9 cellular contexts compared by ENCODE assay signal in genomic region chr11:14422052-14422813, GRCh38.
DNase-seq lines count a peak whose midpoint lies in the region; ATAC-seq, FAIRE-seq and TF ChIP-seq lines count a peak whose summit lies in the region.
"Had no signal": no experiment of that assay in that cellular context is flagged by ENCODE, and none has a peak within 500 bp of the region (broad histone marks: within the 10 kb centered on the region; RNA-seq: fewer than 3 reads in every experiment).

No MANE protein-coding gene starts in this region.

- no peak for ATAC-seq in activated T-helper 17 cell treated with anti-CD3 and anti-CD28 coated beads, Interleukin-2, amount 50 U/mL, for 72 hours (replicated peaks)
- ATAC-seq in HG02852 (IDR thresholded peaks at IDR 0.05; ENCODE audit: unreplicated experiment), result no peak

- H3K27me3 Mint-ChIP-seq in activated T-helper 17 cell treated with anti-CD3 and anti-CD28 coated beads, Interleukin-2, amount 50 U/mL, for 72 hours, result no peaks in the 10 kb centered on the region
- H3K27me3 Mint-ChIP-seq: memory B cell had no signal

- H3K4me3 ChIP-seq in breast epithelium (no peak overlapping the region), iPS-15b (ENCODE audit: low read depth, low read length) (peak overlapping the region; percentile 4), small intestine (ENCODE audit: low read depth in 1 of 2, low read length in 2 of 2) (no peak overlapping the region)

- H3K27ac ChIP-seq in breast epithelium (peak overlapping the region in 1 of 2 donors; percentile 11), small intestine (ENCODE audit: low read depth in 1 of 2, low read length in 1 of 2) (no peak overlapping the region)

- H3K9ac ChIP-seq in iPS-15b (ENCODE audit: low read depth, low read length), result no peak overlapping the region

- TF ChIP-seq POLR2A in breast epithelium (IDR thresholded peaks at IDR 0.05), result no peak

- FAIRE-seq in small intestine (lab: Jason Lieb, UNC), result no peak

- no peak overlapping the region for H3K4me3 Mint-ChIP-seq in activated T-helper 17 cell treated with anti-CD3 and anti-CD28 coated beads, Interleukin-2, amount 50 U/mL, for 72 hours
- H3K4me3 Mint-ChIP-seq: memory B cell had no signal

- H3K36me3 ChIP-seq in breast epithelium (no peaks in the 10 kb centered on the region), iPS-15b (ENCODE audit: control insufficient read depth, insufficient read depth, low read length) (no peaks in the 10 kb centered on the region), small intestine (ENCODE audit: control insufficient read depth in 2 of 2, insufficient read depth in 2 of 2, low read length in 2 of 2) (no peaks in the 10 kb centered on the region)

- peaks cover 11% of the 10 kb centered on the region for H3K4me1 Mint-ChIP-seq in activated T-helper 17 cell treated with anti-CD3 and anti-CD28 coated beads, Interleukin-2, amount 50 U/mL, for 72 hours

- no peaks in the 10 kb centered on the region for H3K36me3 Mint-ChIP-seq in activated T-helper 17 cell treated with anti-CD3 and anti-CD28 coated beads, Interleukin-2, amount 50 U/mL, for 72 hours (ENCODE audit: low read depth)

- no peaks in the 10 kb centered on the region for H3K4me1 ChIP-seq in breast epithelium
- H3K4me1 ChIP-seq in iPS-15b (ENCODE audit: control insufficient read depth, insufficient read depth, low read length), result peaks cover 11% of the 10 kb centered on the region
- no peaks in the 10 kb centered on the region for H3K4me1 ChIP-seq in small intestine (ENCODE audit: control insufficient read depth in 2 of 2, insufficient read depth in 1 of 2, low read depth in 1 of 2, low read length in 1 of 2)

- no peak for TF ChIP-seq CTCF in breast epithelium (IDR thresholded peaks at IDR 0.05)

- H3K27ac Mint-ChIP-seq in activated T-helper 17 cell treated with anti-CD3 and anti-CD28 coated beads, Interleukin-2, amount 50 U/mL, for 72 hours, result no peak overlapping the region
- H3K27ac Mint-ChIP-seq: memory B cell had no signal

- no peaks in the 10 kb centered on the region for H3K9me3 ChIP-seq in breast epithelium
- H3K9me3 ChIP-seq in iPS-15b (ENCODE audit: control insufficient read depth, insufficient read depth, low read length), result no peaks in the 10 kb centered on the region
- H3K9me3 ChIP-seq in small intestine (ENCODE audit: control insufficient read depth, low read depth), result no peaks in the 10 kb centered on the region

- DNase-seq in DMS79 (lab: John Stamatoyannopoulos, UW) (peak; percentile 73), NCI-H2171 (lab: John Stamatoyannopoulos, UW) (peak; percentile 81), breast epithelium (ENCODE audit: low spot score in 2 of 2) (peak; percentile 65 to 66), small intestine (peak; percentile 14), NCI-H1048 (lab: John Stamatoyannopoulos, UW) (no peak)

- H3K9me3 Mint-ChIP-seq in activated T-helper 17 cell treated with anti-CD3 and anti-CD28 coated beads, Interleukin-2, amount 50 U/mL, for 72 hours, result no peaks in the 10 kb centered on the region
- H3K9me3 Mint-ChIP-seq: memory B cell had no signal

- H3K27me3 ChIP-seq in breast epithelium (no peaks in the 10 kb centered on the region), iPS-15b (ENCODE audit: control insufficient read depth, insufficient read depth, low read length) (no peaks in the 10 kb centered on the region), small intestine (ENCODE audit: control insufficient read depth in 2 of 2, insufficient read depth in 2 of 2, low read length in 2 of 2) (no peaks in the 10 kb centered on the region)

- intact Hi-C loops in breast epithelium (cut with DNase I; ENCODE audit: low total_unique reads), result no loop called here

- WGBS in small intestine, 3 donors, result 39 to 60% (median 56%) methylated on average over 15 of the region's 15 CpGs
